ENCODE assay signal across 8 cellular contexts in genomic region chr14:70641548-70642312, GRCh38. TPM values are rescaled to one million over a fixed set of nuclear protein-coding genes. Genes with fewer than 3 reads are reported as not detected.
DNase-seq lines count a peak whose midpoint lies in the region; ATAC-seq, FAIRE-seq and TF ChIP-seq lines count a peak whose summit lies in the region.

TTC9 (plus strand) TSS chr14:70641916; CDS start chr14:70642130, 214 bp downstream.

- peak within 1 kb of the TSS; percentile 82 for H3K4me3 Mint-ChIP-seq in HFFc6

- H3K4me1 Mint-ChIP-seq in HFFc6 (ENCODE audit: low read depth) = peaks cover 8% of the 10 kb centered on the region

- no peaks in the 10 kb centered on the region for H3K9me3 Mint-ChIP-seq in HFFc6

- DNase-seq in D721Med (ENCODE audit: insufficient read length, low spot score) = peak; percentile 55
- no peak for DNase-seq in HFFc6
- DNase-seq in T-helper 9 cell = peak; percentile 43
- peak; percentile 45 to 78 for DNase-seq in aorta
- no peak for DNase-seq in DMS114 treated with DMSO at 0.1 percent for 48 hours (lab: John Stamatoyannopoulos, UW; ENCODE audit: unreplicated experiment)

- no peaks in the 10 kb centered on the region for H3K36me3 ChIP-seq in endocrine pancreas (ENCODE audit: control insufficient read depth, insufficient read depth, low read length)
- no peaks in the 10 kb centered on the region for H3K36me3 ChIP-seq in muscle layer of colon (ENCODE audit: insufficient read depth, low read length)
- no peaks in the 10 kb centered on the region for H3K36me3 ChIP-seq in aorta (ENCODE audit: control insufficient read depth in 1 of 2, insufficient read depth in 2 of 2, low read length in 1 of 2)

- H3K4me1 ChIP-seq in endocrine pancreas (ENCODE audit: control insufficient read depth, insufficient read depth, low read length) (no peaks in the 10 kb centered on the region), muscle layer of colon (ENCODE audit: insufficient read depth, low read length) (no peaks in the 10 kb centered on the region), aorta (ENCODE audit: control insufficient read depth in 1 of 2, insufficient read depth in 2 of 2, low read length in 2 of 2) (peaks cover 0 to 5% of the 10 kb centered on the region in 2 donors)

- FAIRE-seq in D721Med (lab: Jason Lieb, UNC) = no peak

- H3K27ac Mint-ChIP-seq in HFFc6 = no peak within 1 kb of the TSS

- no peaks in the 10 kb centered on the region for H3K9me3 ChIP-seq in endocrine pancreas (ENCODE audit: control insufficient read depth, low read length)
- H3K9me3 ChIP-seq in muscle layer of colon (ENCODE audit: low read length) = no peaks in the 10 kb centered on the region
- no peaks in the 10 kb centered on the region for H3K9me3 ChIP-seq in aorta (ENCODE audit: control insufficient read depth, low read length)

- H3K27me3 Mint-ChIP-seq in HFFc6 (ENCODE audit: insufficient read depth) = peaks cover 48% of the 10 kb centered on the region

- peak within 1 kb of the TSS; percentile 87 for H3K9ac ChIP-seq in endocrine pancreas (ENCODE audit: control insufficient read depth, insufficient read depth, low read length)
- H3K9ac ChIP-seq in muscle layer of colon (ENCODE audit: low read length) = no peak within 1 kb of the TSS

- H3K36me3 Mint-ChIP-seq in HFFc6 (ENCODE audit: low read depth) = no peaks in the 10 kb centered on the region

- intact Hi-C loops in aorta (cut with DNase I) = loop anchor here in 1 of 2 donors (5.0 kb wide), 2 partner anchors 34 to 71 kb away; no protein-coding TSS in a partner anchor

- H3K27ac ChIP-seq in muscle layer of colon (ENCODE audit: low read depth, low read length) (no peak within 1 kb of the TSS), aorta (ENCODE audit: low read depth in 1 of 2, low read length in 2 of 2) (no peak within 1 kb of the TSS)

- peak within 1 kb of the TSS; percentile 92 for H3K4me3 ChIP-seq in endocrine pancreas (ENCODE audit: control insufficient read depth, insufficient read depth, low read length)
- peak within 1 kb of the TSS; percentile 38 to 54 for H3K4me3 ChIP-seq in muscle layer of colon (ENCODE audit: low read depth in 1 of 2, low read length in 2 of 2)
- peak within 1 kb of the TSS; percentile 93 to 99 for H3K4me3 ChIP-seq in aorta (ENCODE audit: low read length in 2 of 2)

- no peaks in the 10 kb centered on the region for H3K27me3 ChIP-seq in endocrine pancreas (ENCODE audit: control insufficient read depth, insufficient read depth, low read length)
- H3K27me3 ChIP-seq in muscle layer of colon (ENCODE audit: control insufficient read depth in 1 of 2, insufficient read depth in 2 of 2, low read length in 2 of 2) = peaks cover 14 to 29% of the 10 kb centered on the region in 2 donors
- no peaks in the 10 kb centered on the region for H3K27me3 ChIP-seq in aorta (ENCODE audit: control insufficient read depth in 1 of 2, insufficient read depth in 2 of 2, low read length in 1 of 2)

- TF ChIP-seq CTCF in D721Med (IDR thresholded peaks at IDR 0.05; ENCODE audit: insufficient read depth, missing control alignments) = no peak
- no peak for TF ChIP-seq CTCF in HFFc6 (IDR thresholded peaks at IDR 0.05)

- ATAC-seq in aorta (ENCODE audit: low FRiP score) (peak; percentile 76), HG03521 (IDR thresholded peaks at IDR 0.05; ENCODE audit: unreplicated experiment) (no peak)

- 1% methylated on average over 38 to 106 of the region's 106 CpGs for WGBS in aorta, 2 donors

RNA-seq across cellular contexts. Expression of gene TTC9, which starts in this region (rescaled TPM):
- under 1 TPM; 0.05 to 0.17 (median 0.09) TPM for total RNA-seq in HFFc6 (2021; fragmentation: NEBNext Ultra II Directional; extraction: Animal tissue kit (Norgen Biotek cat#: 25700))
- 1 to 10 TPM; 2.7 to 2.9 TPM for total RNA-seq in aorta
- polyA plus RNA-seq in aorta = 1 to 10 TPM; 1.6 to 2.8 TPM

Comparison
In these comparisons a context has a peak if more than half of its experiments do, and no peak if none do; other contexts are left out.
1. DNase-seq: peak in D721Med (single experiment), T-helper 9 cell (single experiment) and aorta (2 of 2); none in HFFc6 (single experiment) and DMS114 treated with DMSO at 0.1 percent for 48 hours (single experiment).
2. H3K4me3 ChIP-seq: peak in every context shown above with its lines; median percentile 96 in aorta; 92 in endocrine pancreas; 46 in muscle layer of colon.